In the genomic region with DNA sequence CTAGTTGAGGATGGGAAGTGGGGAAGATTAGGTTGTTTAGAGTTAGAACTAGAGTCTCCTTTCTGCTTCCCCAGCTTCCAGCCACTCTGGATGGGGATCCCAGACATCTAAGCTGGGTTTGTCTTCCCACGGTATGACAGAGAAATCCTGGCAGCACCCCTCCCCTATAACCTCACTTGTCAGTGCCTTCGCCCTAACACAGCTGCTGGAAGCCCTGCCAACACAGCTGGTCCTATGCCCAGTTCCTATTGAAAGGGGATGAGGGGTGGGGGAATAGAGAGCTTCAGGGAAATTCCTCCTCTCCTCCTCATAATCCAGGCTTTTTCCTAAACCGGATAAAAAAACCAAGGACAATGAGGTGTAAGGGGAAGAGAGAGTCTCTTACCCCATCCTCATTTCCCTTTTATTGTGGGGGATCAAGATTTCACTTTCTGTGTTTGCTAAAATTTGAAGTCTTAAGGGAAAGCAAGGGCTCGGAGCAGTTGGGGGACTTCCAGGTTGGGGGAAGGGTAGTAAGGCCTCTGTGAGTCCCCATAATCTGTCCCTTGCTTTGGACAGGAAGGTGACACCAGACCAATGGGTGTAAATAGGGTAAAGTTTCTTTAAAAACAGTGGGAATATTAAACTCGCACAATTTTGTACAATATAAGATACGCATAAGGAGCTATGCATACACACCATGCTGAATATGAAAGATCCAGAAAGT, we compare ENCODE assay signal across 17 cellular contexts. TPM values are rescaled to one million over a fixed set of nuclear protein-coding genes. Genes with fewer than 3 reads are reported as not detected.
DNase-seq lines count a peak whose midpoint lies in the region; ATAC-seq and TF ChIP-seq lines count a peak whose summit lies in the region.
"Had no signal": no experiment of that assay in that cellular context is flagged by ENCODE, and none has a peak within 500 bp of the region (broad histone marks: within the 10 kb centered on the region; RNA-seq: fewer than 3 reads in every experiment).

No MANE protein-coding gene starts in this region.

- no peaks in the 10 kb centered on the region for H3K9me3 ChIP-seq in esophagus muscularis mucosa

- H3K36me3 Mint-ChIP-seq in activated naive CD8-positive, alpha-beta T cell: no peaks in the 10 kb centered on the region
- peaks cover 27% of the 10 kb centered on the region for H3K36me3 Mint-ChIP-seq in activated naive CD8-positive, alpha-beta T cell treated with anti-CD3 and anti-CD28 coated beads, Interleukin-2, amount 50 U/mL, for 24 hours (ENCODE audit: low read depth)

- no peak for ATAC-seq in activated naive CD8-positive, alpha-beta T cell treated with anti-CD3 and anti-CD28 coated beads, Interleukin-2, amount 50 U/mL, for 24 hours
- no peak for ATAC-seq in esophagus mucosa

- H3K27me3 ChIP-seq in esophagus muscularis mucosa: no peaks in the 10 kb centered on the region

- H3K27me3 Mint-ChIP-seq in activated naive CD8-positive, alpha-beta T cell: no peaks in the 10 kb centered on the region
- no peaks in the 10 kb centered on the region for H3K27me3 Mint-ChIP-seq in activated naive CD8-positive, alpha-beta T cell treated with anti-CD3 and anti-CD28 coated beads, Interleukin-2, amount 50 U/mL, for 24 hours
- H3K27me3 Mint-ChIP-seq: activated B cell treated with CpG ODN at 0.5 μM for 24 hours, type B pancreatic cell had no signal

- H3K27ac ChIP-seq in esophagus muscularis mucosa (replicated peaks in 1 of 4) (peak overlapping the region; percentile 70 to 75 (median 72)), substantia nigra (ENCODE audit: low read depth, low read length, poor library complexity, severe bottlenecking) (peak overlapping the region; percentile 78)

- 38% methylated on average over 6 of the region's 6 CpGs for WGBS in esophagus muscularis mucosa

- DNase-seq in activated naive CD8-positive, alpha-beta T cell treated with anti-CD3 and anti-CD28 coated beads, Interleukin-2, amount 50 U/mL, for 24 hours: no peak
- no peak for DNase-seq in esophagus muscularis mucosa (ENCODE audit: extremely low spot score)
- peak; percentile 2 for DNase-seq in mesenteric fat pad (ENCODE audit: low spot score)
- peak in 46 of 49 donors; percentile 13 to 86 (median 68) for DNase-seq in substantia nigra (lab: John Stamatoyannopoulos, UW)
- no peak for DNase-seq in NCI-H526 (lab: John Stamatoyannopoulos, UW)
- DNase-seq in NCI-H2081 treated with DMSO at 0.1 percent for 48 hours (lab: John Stamatoyannopoulos, UW): no peak
- DNase-seq: activated B cell treated with CpG ODN at 0.5 μM for 24 hours; activated CD8-positive, alpha-beta memory T cell treated with anti-CD3 and anti-CD28 coated beads, Interleukin-2, amount 50 U/mL, for 4 hours; DMS153; effector memory CD4-positive, alpha-beta T cell; NCI-H226; stimulated activated CD4-positive, alpha-beta T cell treated with anti-CD3 and anti-CD28 coated beads, Interleukin-15, amount 100 ng/mL, for 24 hours; SW 1271 had no signal

- H3K4me3 ChIP-seq in esophagus muscularis mucosa: no peak overlapping the region

- intact Hi-C loops in esophagus muscularis mucosa (cut with DNase I): no loop called here

- H3K36me3 ChIP-seq in esophagus muscularis mucosa: peaks cover 29 to 84% (median 69%) of the 10 kb centered on the region in 4 donors

- no peak for TF ChIP-seq EP300 in esophagus muscularis mucosa (IDR thresholded peaks at IDR 0.05)

- no peak for TF ChIP-seq CTCF in esophagus muscularis mucosa (IDR thresholded peaks at IDR 0.05)

- no peaks in the 10 kb centered on the region for H3K4me1 Mint-ChIP-seq in activated naive CD8-positive, alpha-beta T cell (ENCODE audit: low read depth)
- H3K4me1 Mint-ChIP-seq in activated naive CD8-positive, alpha-beta T cell treated with anti-CD3 and anti-CD28 coated beads, Interleukin-2, amount 50 U/mL, for 24 hours: no peaks in the 10 kb centered on the region
- H3K4me1 Mint-ChIP-seq: activated B cell treated with CpG ODN at 0.5 μM for 24 hours had no signal

- H3K4me3 Mint-ChIP-seq in activated naive CD8-positive, alpha-beta T cell: no peak overlapping the region
- H3K4me3 Mint-ChIP-seq in activated naive CD8-positive, alpha-beta T cell treated with anti-CD3 and anti-CD28 coated beads, Interleukin-2, amount 50 U/mL, for 24 hours: no peak overlapping the region
- H3K4me3 Mint-ChIP-seq: activated B cell treated with CpG ODN at 0.5 μM for 24 hours, type B pancreatic cell had no signal

- H3K9me3 Mint-ChIP-seq in activated naive CD8-positive, alpha-beta T cell (ENCODE audit: low read depth): no peaks in the 10 kb centered on the region
- no peaks in the 10 kb centered on the region for H3K9me3 Mint-ChIP-seq in activated naive CD8-positive, alpha-beta T cell treated with anti-CD3 and anti-CD28 coated beads, Interleukin-2, amount 50 U/mL, for 24 hours
- H3K9me3 Mint-ChIP-seq: activated B cell treated with CpG ODN at 0.5 μM for 24 hours, type B pancreatic cell had no signal

- H3K4me1 ChIP-seq in esophagus muscularis mucosa: peaks cover 9 to 25% (median 22%) of the 10 kb centered on the region in 4 donors

- peak overlapping the region; percentile 46 for H3K27ac Mint-ChIP-seq in activated naive CD8-positive, alpha-beta T cell
- H3K27ac Mint-ChIP-seq in activated naive CD8-positive, alpha-beta T cell treated with anti-CD3 and anti-CD28 coated beads, Interleukin-2, amount 50 U/mL, for 24 hours: no peak overlapping the region
- H3K27ac Mint-ChIP-seq: activated B cell treated with CpG ODN at 0.5 μM for 24 hours, type B pancreatic cell had no signal

- no peak for TF ChIP-seq POLR2A in esophagus muscularis mucosa (IDR thresholded peaks at IDR 0.05; ENCODE audit: low read depth)

RNA-seq across cellular contexts. Expression of gene TMOD4, which starts 0.6 kb away (rescaled TPM):
- total RNA-seq in esophagus muscularis mucosa (1 to 10 TPM in 2 of 4 donors, not detected in 2; 1.5 to 1.6 TPM), mesenteric fat pad (not detected), esophagus mucosa (not detected)
- total RNA-seq: liver had no signal

RNA-seq across cellular contexts. Expression of gene SCNM1, which starts 9.2 kb away (rescaled TPM):
- total RNA-seq in esophagus muscularis mucosa: 10 to 100 TPM; 11.2 to 39.3 (median 21.4) TPM
- total RNA-seq in mesenteric fat pad: 32.7 TPM
- 30.6 TPM for total RNA-seq in esophagus mucosa

RNA-seq across cellular contexts. Expression of gene LYSMD1, which starts 9.5 kb away (rescaled TPM):
- total RNA-seq in esophagus muscularis mucosa (10 to 100 TPM; 10.9 to 23.5 (median 12.6) TPM), mesenteric fat pad (5.3 TPM), esophagus mucosa (5.0 TPM)

RNA-seq across cellular contexts. Expression of gene VPS72, which starts 14.8 kb away (rescaled TPM):
- total RNA-seq in esophagus muscularis mucosa (10 to 100 TPM; 45.7 to 57.0 (median 54.3) TPM), mesenteric fat pad (34.6 TPM), esophagus mucosa (28.2 TPM)

RNA-seq across cellular contexts. Expression of gene TNFAIP8L2, which starts 18.7 kb away (rescaled TPM):
- total RNA-seq in esophagus muscularis mucosa (1 to 10 TPM; 2.8 to 8.3 (median 5.0) TPM), mesenteric fat pad (8.0 TPM), esophagus mucosa (not detected)

Comparison
In these comparisons a context has a peak if more than half of its experiments do, and no peak if none do; other contexts are left out.
1. DNase-seq: peak in mesenteric fat pad (single experiment) and substantia nigra (46 of 49); none in activated naive CD8-positive, alpha-beta T cell treated with anti-CD3 and anti-CD28 coated beads, Interleukin-2, amount 50 U/mL, for 24 hours (single experiment), esophagus muscularis mucosa (single experiment), NCI-H526 (0 of 2) and NCI-H2081 treated with DMSO at 0.1 percent for 48 hours (single experiment).